In the genomic region with DNA sequence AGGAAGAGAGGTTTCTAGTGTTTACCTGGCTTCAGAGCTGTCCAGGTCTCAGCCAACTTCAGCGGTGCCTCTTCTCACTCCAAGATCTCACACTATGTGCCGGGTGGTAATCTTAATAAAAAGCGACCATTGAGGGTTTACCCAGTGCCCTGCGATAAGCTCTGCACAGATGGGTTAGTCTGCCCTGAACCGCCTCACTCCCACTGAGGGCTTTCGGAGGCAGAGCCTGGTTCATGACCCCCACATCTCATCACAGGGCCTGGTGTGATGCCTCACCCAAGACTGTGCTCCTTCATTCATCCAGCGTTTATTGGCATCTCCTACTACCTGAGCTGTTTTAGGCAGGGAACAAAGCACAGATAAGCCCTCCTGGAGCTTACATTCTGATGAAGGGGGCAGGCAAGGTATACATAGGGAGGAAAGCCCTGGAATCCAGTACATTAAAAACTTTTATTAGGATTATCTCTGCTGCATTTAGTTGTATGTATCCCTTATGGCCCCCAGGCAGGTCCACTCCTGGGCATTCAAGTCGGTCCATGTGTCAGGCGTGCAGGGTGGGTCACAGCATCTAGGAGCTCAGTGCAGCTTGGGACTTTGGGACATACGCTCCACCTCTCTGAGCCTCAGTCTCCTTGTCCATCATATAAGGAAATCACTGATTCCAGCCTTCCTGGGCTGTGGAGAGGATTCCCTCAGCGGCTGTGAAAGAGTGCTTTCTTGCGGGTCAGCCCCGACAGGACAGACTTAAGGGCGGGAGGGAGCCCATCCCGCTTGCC, we compare ENCODE assay signal across 2 cellular contexts.
TF ChIP-seq lines count a peak whose summit lies in the region.

No MANE protein-coding gene starts in this region.

TF ChIP-seq in GM23338, 12 proteins besides CTCF, POLR2A, EP300 and RAD21:
- TF ChIP-seq CREB1 (CRISPR knock-in tag; IDR thresholded peaks at IDR 0.05; ENCODE audit: low read depth): no peak
- TF ChIP-seq EZH2phosphoT487 (IDR thresholded peaks at IDR 0.05; ENCODE audit: unreplicated experiment): no peak
- TF ChIP-seq EZH2 (IDR thresholded peaks at IDR 0.05; ENCODE audit: low read depth, unreplicated experiment): peak; percentile 55

TF ChIP-seq in K562, 482 proteins besides CTCF, POLR2A, EP300 and RAD21:
- TF ChIP-seq TCFL5 (CRISPR knock-in tag; conservative IDR thresholded peaks at IDR 0.05) (no peak), ZBTB11 (CRISPR knock-in tag; IDR thresholded peaks at IDR 0.05) (no peak), CCNT2 (IDR thresholded peaks at IDR 0.05; ENCODE audit: borderline replicate concordance, extremely low read depth, insufficient read length, low read depth, low read length) (no peak)
- TF ChIP-seq, protein P1, sequence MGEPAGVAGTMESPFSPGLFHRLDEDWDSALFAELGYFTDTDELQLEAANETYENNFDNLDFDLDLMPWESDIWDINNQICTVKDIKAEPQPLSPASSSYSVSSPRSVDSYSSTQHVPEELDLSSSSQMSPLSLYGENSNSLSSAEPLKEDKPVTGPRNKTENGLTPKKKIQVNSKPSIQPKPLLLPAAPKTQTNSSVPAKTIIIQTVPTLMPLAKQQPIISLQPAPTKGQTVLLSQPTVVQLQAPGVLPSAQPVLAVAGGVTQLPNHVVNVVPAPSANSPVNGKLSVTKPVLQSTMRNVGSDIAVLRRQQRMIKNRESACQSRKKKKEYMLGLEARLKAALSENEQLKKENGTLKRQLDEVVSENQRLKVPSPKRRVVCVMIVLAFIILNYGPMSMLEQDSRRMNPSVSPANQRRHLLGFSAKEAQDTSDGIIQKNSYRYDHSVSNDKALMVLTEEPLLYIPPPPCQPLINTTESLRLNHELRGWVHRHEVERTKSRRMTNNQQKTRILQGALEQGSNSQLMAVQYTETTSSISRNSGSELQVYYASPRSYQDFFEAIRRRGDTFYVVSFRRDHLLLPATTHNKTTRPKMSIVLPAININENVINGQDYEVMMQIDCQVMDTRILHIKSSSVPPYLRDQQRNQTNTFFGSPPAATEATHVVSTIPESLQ (CRISPR knock-in tag; IDR thresholded peaks at IDR 0.05): 0 out of 2 replicates have a peak, but pooled peaks have one; percentile 53
